ENCODE assay signal across 1 cellular context in genomic region chr10:110488124-110488681, GRCh38.
TF ChIP-seq lines count a peak whose summit lies in the region.

No MANE protein-coding gene starts in this region.

TF ChIP-seq in HCT116, 20 proteins besides CTCF, POLR2A, EP300 and RAD21 (continued from another document):
- TF ChIP-seq ZNF274 (IDR thresholded peaks at IDR 0.05; ENCODE audit: low read depth, low read length) (no peak), MAX (IDR thresholded peaks at IDR 0.05) (no peak), EZH2phosphoT487 (IDR thresholded peaks at IDR 0.05; ENCODE audit: borderline replicate concordance) (no peak), TCF7L2 (IDR thresholded peaks at IDR 0.05; ENCODE audit: borderline replicate concordance, extremely low read depth, insufficient read depth, insufficient read length) (no peak), EZH2 (IDR thresholded peaks at IDR 0.05) (no peak), JUND (IDR thresholded peaks at IDR 0.05) (no peak), YY1 (IDR thresholded peaks at IDR 0.05; ENCODE audit: extremely low read depth, insufficient replicate concordance, low read depth, low read length) (no peak), SP1 (IDR thresholded peaks at IDR 0.05; ENCODE audit: low read depth) (no peak), FOSL1 (IDR thresholded peaks at IDR 0.05; ENCODE audit: low read depth) (no peak), POLR2AphosphoS5 (IDR thresholded peaks at IDR 0.05; ENCODE audit: low read depth, low read length) (no peak)
- TF ChIP-seq, protein P1, sequence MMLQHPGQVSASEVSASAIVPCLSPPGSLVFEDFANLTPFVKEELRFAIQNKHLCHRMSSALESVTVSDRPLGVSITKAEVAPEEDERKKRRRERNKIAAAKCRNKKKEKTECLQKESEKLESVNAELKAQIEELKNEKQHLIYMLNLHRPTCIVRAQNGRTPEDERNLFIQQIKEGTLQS (IDR thresholded peaks at IDR 0.05): no peak
- TF ChIP-seq, protein P2, sequence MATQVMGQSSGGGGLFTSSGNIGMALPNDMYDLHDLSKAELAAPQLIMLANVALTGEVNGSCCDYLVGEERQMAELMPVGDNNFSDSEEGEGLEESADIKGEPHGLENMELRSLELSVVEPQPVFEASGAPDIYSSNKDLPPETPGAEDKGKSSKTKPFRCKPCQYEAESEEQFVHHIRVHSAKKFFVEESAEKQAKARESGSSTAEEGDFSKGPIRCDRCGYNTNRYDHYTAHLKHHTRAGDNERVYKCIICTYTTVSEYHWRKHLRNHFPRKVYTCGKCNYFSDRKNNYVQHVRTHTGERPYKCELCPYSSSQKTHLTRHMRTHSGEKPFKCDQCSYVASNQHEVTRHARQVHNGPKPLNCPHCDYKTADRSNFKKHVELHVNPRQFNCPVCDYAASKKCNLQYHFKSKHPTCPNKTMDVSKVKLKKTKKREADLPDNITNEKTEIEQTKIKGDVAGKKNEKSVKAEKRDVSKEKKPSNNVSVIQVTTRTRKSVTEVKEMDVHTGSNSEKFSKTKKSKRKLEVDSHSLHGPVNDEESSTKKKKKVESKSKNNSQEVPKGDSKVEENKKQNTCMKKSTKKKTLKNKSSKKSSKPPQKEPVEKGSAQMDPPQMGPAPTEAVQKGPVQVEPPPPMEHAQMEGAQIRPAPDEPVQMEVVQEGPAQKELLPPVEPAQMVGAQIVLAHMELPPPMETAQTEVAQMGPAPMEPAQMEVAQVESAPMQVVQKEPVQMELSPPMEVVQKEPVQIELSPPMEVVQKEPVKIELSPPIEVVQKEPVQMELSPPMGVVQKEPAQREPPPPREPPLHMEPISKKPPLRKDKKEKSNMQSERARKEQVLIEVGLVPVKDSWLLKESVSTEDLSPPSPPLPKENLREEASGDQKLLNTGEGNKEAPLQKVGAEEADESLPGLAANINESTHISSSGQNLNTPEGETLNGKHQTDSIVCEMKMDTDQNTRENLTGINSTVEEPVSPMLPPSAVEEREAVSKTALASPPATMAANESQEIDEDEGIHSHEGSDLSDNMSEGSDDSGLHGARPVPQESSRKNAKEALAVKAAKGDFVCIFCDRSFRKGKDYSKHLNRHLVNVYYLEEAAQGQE (IDR thresholded peaks at IDR 0.05; ENCODE audit: low read depth): no peak
- TF ChIP-seq, protein P3, sequence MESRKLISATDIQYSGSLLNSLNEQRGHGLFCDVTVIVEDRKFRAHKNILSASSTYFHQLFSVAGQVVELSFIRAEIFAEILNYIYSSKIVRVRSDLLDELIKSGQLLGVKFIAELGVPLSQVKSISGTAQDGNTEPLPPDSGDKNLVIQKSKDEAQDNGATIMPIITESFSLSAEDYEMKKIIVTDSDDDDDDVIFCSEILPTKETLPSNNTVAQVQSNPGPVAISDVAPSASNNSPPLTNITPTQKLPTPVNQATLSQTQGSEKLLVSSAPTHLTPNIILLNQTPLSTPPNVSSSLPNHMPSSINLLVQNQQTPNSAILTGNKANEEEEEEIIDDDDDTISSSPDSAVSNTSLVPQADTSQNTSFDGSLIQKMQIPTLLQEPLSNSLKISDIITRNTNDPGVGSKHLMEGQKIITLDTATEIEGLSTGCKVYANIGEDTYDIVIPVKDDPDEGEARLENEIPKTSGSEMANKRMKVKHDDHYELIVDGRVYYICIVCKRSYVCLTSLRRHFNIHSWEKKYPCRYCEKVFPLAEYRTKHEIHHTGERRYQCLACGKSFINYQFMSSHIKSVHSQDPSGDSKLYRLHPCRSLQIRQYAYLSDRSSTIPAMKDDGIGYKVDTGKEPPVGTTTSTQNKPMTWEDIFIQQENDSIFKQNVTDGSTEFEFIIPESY (IDR thresholded peaks at IDR 0.05; ENCODE audit: extremely low read depth, insufficient replicate concordance, low read length): no peak
